ENCODE assay signal across 8 cellular contexts in the genomic region with DNA sequence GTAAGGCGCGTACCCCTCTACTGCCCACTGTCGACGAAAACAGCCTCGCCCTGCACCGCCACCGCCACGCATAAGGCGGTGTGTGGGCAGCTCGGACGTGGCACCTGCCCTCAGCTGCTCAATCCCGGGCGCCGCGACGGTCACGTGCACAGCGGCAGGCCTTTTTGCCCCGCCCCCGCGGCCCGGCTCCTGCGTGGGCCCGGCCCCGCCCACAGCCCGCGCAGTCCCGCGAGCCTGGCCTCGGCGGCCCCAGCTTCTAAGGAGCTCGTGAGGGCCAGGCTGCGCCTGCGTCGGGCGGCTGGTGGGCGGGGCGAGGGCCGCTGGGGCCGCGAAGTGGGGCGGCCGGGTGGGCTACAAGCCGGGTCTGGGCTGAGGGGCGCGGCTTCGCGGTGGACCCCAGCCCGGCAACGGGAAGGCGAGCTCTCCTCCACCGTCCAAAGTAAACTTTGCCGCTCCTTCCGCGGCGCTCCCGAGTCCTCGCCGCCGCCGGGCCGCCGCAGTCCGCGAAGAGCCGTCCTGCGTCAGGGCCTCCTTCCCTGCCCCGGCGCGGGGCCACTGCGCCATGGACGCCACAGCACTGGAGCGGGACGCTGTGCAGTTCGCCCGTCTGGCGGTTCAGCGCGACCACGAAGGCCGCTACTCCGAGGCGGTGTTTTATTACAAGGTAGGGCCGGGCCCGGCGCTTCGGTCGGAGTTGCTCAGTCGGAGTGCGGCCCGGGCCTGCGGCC. TPM values are rescaled to one million over a fixed set of nuclear protein-coding genes. Genes with fewer than 3 reads are reported as not detected.
DNase-seq lines count a peak whose midpoint lies in the region; ATAC-seq, FAIRE-seq and TF ChIP-seq lines count a peak whose summit lies in the region.

CAPN7 (plus strand) TSS at position 313 of the 728 bp plus-strand sequence; CDS start at position 563, 250 bp downstream.

- TF ChIP-seq EP300 in sigmoid colon (IDR thresholded peaks at IDR 0.05): no peak

- peak within 1 kb of the TSS; percentile 51 for H3K27ac ChIP-seq in adipose tissue (ENCODE audit: low read depth, low read length)
- peak within 1 kb of the TSS; percentile 74 for H3K27ac ChIP-seq in right cardiac atrium (ENCODE audit: low read length)
- peak within 1 kb of the TSS; percentile 97 to 99 (median 98) for H3K27ac ChIP-seq in sigmoid colon

- H3K27me3 ChIP-seq in right cardiac atrium (ENCODE audit: control insufficient read depth, insufficient read depth) (no peaks in the 10 kb centered on the region), sigmoid colon (no peaks in the 10 kb centered on the region)

- peak; percentile 96 for FAIRE-seq in GM12891 (lab: Jason Lieb, UNC)

- peak; percentile 7 to 47 (median 40) for TF ChIP-seq CTCF in sigmoid colon (IDR thresholded peaks at IDR 0.05)

- H3K4me1 ChIP-seq in right cardiac atrium (ENCODE audit: control insufficient read depth, insufficient read depth, low read length) (no peaks in the 10 kb centered on the region), sigmoid colon (peaks cover 0 to 38% (median 30%) of the 10 kb centered on the region in 4 donors)

- ATAC-seq in HG02763 (IDR thresholded peaks at IDR 0.05; ENCODE audit: unreplicated experiment) (peak; percentile 87), right cardiac atrium (peak; percentile 99)

- peaks cover 0 to 16% (median 2%) of the 10 kb centered on the region in 4 donors for H3K36me3 ChIP-seq in sigmoid colon

- DNase-seq in GM12891 (ENCODE audit: insufficient read length, low spot score): peak; percentile 90
- DNase-seq in RKO (ENCODE audit: low spot score): peak; percentile 94
- peak; percentile 96 to 99 (median 99) for DNase-seq in right cardiac atrium
- DNase-seq in sigmoid colon: peak; percentile 98
- DNase-seq in NCI-H524 treated with DMSO at 0.1 percent for 48 hours (lab: John Stamatoyannopoulos, UW): no peak
- DNase-seq in SHP77 treated with DMSO at 0.1 percent for 48 hours (lab: John Stamatoyannopoulos, UW): no peak

- H3K9me3 ChIP-seq in right cardiac atrium (ENCODE audit: control insufficient read depth, low read length) (no peaks in the 10 kb centered on the region), sigmoid colon (no peaks in the 10 kb centered on the region)

- H3K4me3 ChIP-seq in right cardiac atrium (ENCODE audit: low read length): peak within 1 kb of the TSS; percentile 88
- H3K4me3 ChIP-seq in sigmoid colon: peak within 1 kb of the TSS; percentile 90 to 96 (median 94)

- intact Hi-C loops in right cardiac atrium (cut with DNase I) (loop anchor here in 3 of 4 donors (10.0 kb wide), 4 partner anchors 179 to 349 kb away; no protein-coding TSS in a partner anchor), sigmoid colon (cut with DNase I) (loop anchor here (2.0 to 5.0 kb wide), 3 partner anchors 51 to 126 kb away; partner anchors contain the start of gene SH3BP5)

- peak; percentile 82 for TF ChIP-seq POLR2A in GM12891 (IDR thresholded peaks at IDR 0.05; ENCODE audit: low read depth, low read length)
- peak; percentile 35 to 60 for TF ChIP-seq POLR2A in sigmoid colon (IDR thresholded peaks at IDR 0.05)

- 0 to 1% (median 0%) methylated on average over 74 to 92 of the region's 92 CpGs for WGBS in adipose tissue, 3 donors
- under 1% methylated on average over 92 of the region's 92 CpGs for WGBS in right cardiac atrium
- 0 to 1% methylated on average over 92 of the region's 92 CpGs for WGBS in sigmoid colon, 2 donors

TF ChIP-seq in GM12891, 5 proteins besides CTCF, POLR2A, EP300 and RAD21:
- TF ChIP-seq TAF1 (IDR thresholded peaks at IDR 0.05; ENCODE audit: low read depth, low read length) (no peak), SPI1 (IDR thresholded peaks at IDR 0.05; ENCODE audit: low read depth, low read length) (no peak), POLR2AphosphoS5 (IDR thresholded peaks at IDR 0.05; ENCODE audit: low read depth, low read length) (peak; percentile 57), PAX5 (IDR thresholded peaks at IDR 0.05; ENCODE audit: insufficient read depth, low read length, severe bottlenecking) (no peak), POU2F2 (IDR thresholded peaks at IDR 0.05; ENCODE audit: low read depth, low read length) (no peak)

RNA-seq across cellular contexts. Expression of gene CAPN7, which starts in this region (rescaled TPM):
- polyA plus RNA-seq in GM12891 (2012; ENCODE audit: low read depth, missing spikeins): 7.5 TPM
- polyA plus RNA-seq in adipose tissue (10 to 100 TPM; 10.3 to 17.9 (median 12.7) TPM), right cardiac atrium (13.2 TPM), sigmoid colon (10 to 100 TPM; 12.5 to 15.6 (median 13.2) TPM)
- total RNA-seq in right cardiac atrium (10 to 100 TPM; 28.5 to 33.7 (median 30.9) TPM), sigmoid colon (10 to 100 TPM; 52.8 to 70.8 (median 58.6) TPM)

Comparison
In these comparisons a context has a peak if more than half of its experiments do, and no peak if none do; other contexts are left out.
1. DNase-seq: peak in GM12891 (single experiment), RKO (single experiment), right cardiac atrium (3 of 3) and sigmoid colon (single experiment); none in NCI-H524 treated with DMSO at 0.1 percent for 48 hours (single experiment) and SHP77 treated with DMSO at 0.1 percent for 48 hours (single experiment).
2. Peak in every context shown above with its lines, with median percentiles within 50 percentile points of each other: H3K27ac ChIP-seq.